In the genomic region with DNA sequence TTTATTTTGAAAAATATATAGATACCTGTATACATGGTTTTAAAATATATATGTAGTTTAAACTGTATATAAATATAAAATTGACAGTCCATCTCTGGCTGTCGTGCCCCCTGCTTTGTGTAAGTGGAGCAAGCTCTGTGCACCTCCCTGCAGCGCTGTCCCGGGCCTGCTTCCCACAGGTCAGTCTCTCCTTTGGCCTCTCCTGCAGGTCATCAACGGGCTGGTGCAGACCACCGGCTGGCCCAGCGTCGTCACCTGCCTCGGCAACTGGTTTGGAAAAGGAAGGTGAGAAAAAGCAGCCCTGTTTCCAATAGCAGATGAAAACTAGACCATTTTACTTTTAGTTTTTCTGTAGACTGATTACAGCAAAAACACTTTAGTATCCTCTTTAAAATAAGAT, we compare ENCODE assay signal across 29 cellular contexts. TPM values are rescaled to one million over a fixed set of nuclear protein-coding genes. Genes with fewer than 3 reads are reported as not detected.
"Had no signal": no experiment of that assay in that cellular context is flagged by ENCODE, and none has a peak within 500 bp of the region (broad histone marks: within the 10 kb centered on the region; RNA-seq: fewer than 3 reads in every experiment).

No MANE protein-coding gene starts in this region.

- H3K9me3 ChIP-seq: SJCRH30 had no signal

- H2AFZ ChIP-seq: PC-9 had no signal

- H3K27me3 ChIP-seq: SJCRH30 had no signal

- H3K27ac Mint-ChIP-seq: activated CD4-positive, alpha-beta T cell treated with anti-CD3 and anti-CD28 coated beads for 36 hours; activated CD4-positive, alpha-beta T cell treated with anti-CD3 and anti-CD28 coated beads, Interleukin-2, amount 10 ng/mL, durations not matched to agents 7 days and 5 days; activated CD8-positive, alpha-beta T cell treated with anti-CD3 and anti-CD28 coated beads, Interleukin-2, amount 10 ng/mL, durations not matched to agents 7 days and 5 days; activated naive CD4-positive, alpha-beta T cell treated with anti-CD3 and anti-CD28 coated beads, Interleukin-2, amount 10 ng/mL, durations not matched to agents 7 days and 5 days; activated naive CD8-positive, alpha-beta T cell; activated naive CD8-positive, alpha-beta T cell treated with anti-CD3 and anti-CD28 coated beads, Interleukin-2, amount 50 U/mL, for 24 hours; activated T-cell treated with anti-CD3 and anti-CD28 coated beads, Interleukin-2, amount 50 U/mL, for 24 hours; activated T-helper 2 cell treated with anti-CD3 and anti-CD28 coated beads, Interferon-gamma antibody, Interleukin-2, Interleukin-4, amounts not matched to agents 10 μg/mL and 5 μg/mL and 100 μg/mL, durations not matched to agents 14 hours and 24 hours and 36 hours; brain; T-helper 2 cell treated with Interferon-gamma antibody and Interleukin-4, amounts not matched to agents 5 μg/mL and 100 μg/mL, for 36 hours; WTC11 had no signal

- H3K27me3 Mint-ChIP-seq: activated CD4-positive, alpha-beta T cell treated with anti-CD3 and anti-CD28 coated beads for 36 hours; activated CD4-positive, alpha-beta T cell treated with anti-CD3 and anti-CD28 coated beads, Interleukin-2, amount 10 ng/mL, durations not matched to agents 7 days and 5 days; activated naive CD4-positive, alpha-beta T cell treated with anti-CD3 and anti-CD28 coated beads, Interleukin-2, amount 10 ng/mL, durations not matched to agents 7 days and 5 days; activated naive CD8-positive, alpha-beta T cell; activated naive CD8-positive, alpha-beta T cell treated with anti-CD3 and anti-CD28 coated beads, Interleukin-2, amount 50 U/mL, for 24 hours; activated T-cell treated with anti-CD3 and anti-CD28 coated beads, Interleukin-2, amount 50 U/mL, for 24 hours had no signal

- H3K4me1 ChIP-seq: SJCRH30 had no signal

- H3K4me2 ChIP-seq: PC-9 had no signal

- H3K36me3 ChIP-seq: SJCRH30 had no signal

- H3K4me3 Mint-ChIP-seq: activated CD4-positive, alpha-beta T cell treated with anti-CD3 and anti-CD28 coated beads for 36 hours; activated CD4-positive, alpha-beta T cell treated with anti-CD3 and anti-CD28 coated beads, Interleukin-2, amount 10 ng/mL, durations not matched to agents 7 days and 5 days; activated CD8-positive, alpha-beta T cell treated with anti-CD3 and anti-CD28 coated beads, Interleukin-2, amount 10 ng/mL, durations not matched to agents 7 days and 5 days; activated naive CD4-positive, alpha-beta T cell treated with anti-CD3 and anti-CD28 coated beads, Interleukin-2, amount 10 ng/mL, durations not matched to agents 7 days and 5 days; activated naive CD8-positive, alpha-beta T cell; activated naive CD8-positive, alpha-beta T cell treated with anti-CD3 and anti-CD28 coated beads, Interleukin-2, amount 50 U/mL, for 24 hours; activated T-cell treated with anti-CD3 and anti-CD28 coated beads, Interleukin-2, amount 50 U/mL, for 24 hours; brain; T-helper 2 cell treated with Interferon-gamma antibody and Interleukin-4, amounts not matched to agents 5 μg/mL and 100 μg/mL, for 36 hours; WTC11 had no signal

- ATAC-seq: activated CD4-positive, alpha-beta T cell treated with anti-CD3 and anti-CD28 coated beads for 36 hours; activated CD4-positive, CD25-positive, alpha-beta regulatory T cell treated with anti-CD3 and anti-CD28 coated beads, Interleukin-2, amount 50 U/mL, for 24 hours; activated CD8-positive, alpha-beta T cell treated with anti-CD3 and anti-CD28 coated beads, Interleukin-2, amount 10 ng/mL, durations not matched to agents 7 days and 5 days; activated naive CD8-positive, alpha-beta T cell treated with anti-CD3 and anti-CD28 coated beads, Interleukin-2, amount 50 U/mL, for 24 hours; WTC11 had no signal

- H3K9me3 Mint-ChIP-seq: activated CD4-positive, alpha-beta T cell treated with anti-CD3 and anti-CD28 coated beads, Interleukin-2, amount 10 ng/mL, durations not matched to agents 7 days and 5 days; activated naive CD4-positive, alpha-beta T cell treated with anti-CD3 and anti-CD28 coated beads, Interleukin-2, amount 10 ng/mL, durations not matched to agents 7 days and 5 days; activated naive CD8-positive, alpha-beta T cell treated with anti-CD3 and anti-CD28 coated beads, Interleukin-2, amount 50 U/mL, for 24 hours; activated T-cell treated with anti-CD3 and anti-CD28 coated beads, Interleukin-2, amount 50 U/mL, for 24 hours; activated T-helper 2 cell treated with anti-CD3 and anti-CD28 coated beads, Interferon-gamma antibody, Interleukin-2, Interleukin-4, amounts not matched to agents 10 μg/mL and 5 μg/mL and 100 μg/mL, durations not matched to agents 14 hours and 24 hours and 36 hours; brain; T-helper 2 cell treated with Interferon-gamma antibody and Interleukin-4, amounts not matched to agents 5 μg/mL and 100 μg/mL, for 36 hours; WTC11 had no signal

- DNase-seq: activated CD4-positive, alpha-beta T cell treated with anti-CD3 and anti-CD28 coated beads for 36 hours; activated CD4-positive, alpha-beta T cell treated with anti-CD3 and anti-CD28 coated beads, Interleukin-2, amount 10 ng/mL, durations not matched to agents 7 days and 5 days; activated CD4-positive, alpha-beta T cell treated with anti-CD3 and anti-CD28 coated beads, Interleukin-2, amount 50 U/mL, for 48 hours; activated CD8-positive, alpha-beta T cell treated with anti-CD3 and anti-CD28 coated beads, Interleukin-2, amount 10 ng/mL, durations not matched to agents 7 days and 5 days; activated gamma-delta T cell treated with Interleukin-2 at 50 U/mL for 16 hours; activated naive CD4-positive, alpha-beta T cell treated with anti-CD3 and anti-CD28 coated beads, Interleukin-2, amount 10 ng/mL, durations not matched to agents 7 days and 5 days; activated naive CD8-positive, alpha-beta T cell treated with anti-CD3 and anti-CD28 coated beads, Interleukin-2, amount 50 U/mL, for 24 hours; activated T-cell treated with anti-CD3 and anti-CD28 coated beads, Interleukin-2, amount 50 U/mL, for 24 hours; anterior cingulate cortex; caudate nucleus; NCI-H1092 treated with DMSO at 0.1 percent for 48 hours; NCI-H1417 treated with DMSO at 0.1 percent for 48 hours; NCI-H187 treated with DMSO at 0.1 percent for 48 hours; NCI-H2081; NCI-H345; NCI-H524 treated with DMSO at 0.1 percent for 48 hours; NK-92 treated with Interleukin-12 subunit alpha and Interleukin-12 subunit beta, amount 100 ng/mL, for 24 hours; PC-9; SHP77; SJCRH30 had no signal

- H3K27ac ChIP-seq: PC-9, SJCRH30, SK-N-MC had no signal

- H3K4me3 ChIP-seq: PC-9, SJCRH30, SK-N-MC had no signal

RNA-seq across cellular contexts. Expression of gene SLC37A1, which starts 28.5 kb away (rescaled TPM):
- total RNA-seq: SJCRH30 had no signal

RNA-seq across cellular contexts. Expression of gene RSPH1, which starts 46.2 kb away (rescaled TPM):
- total RNA-seq: activated CD4-positive, alpha-beta T cell treated with anti-CD3 and anti-CD28 coated beads, Interleukin-2, amount 10 ng/mL, durations not matched to agents 7 days and 5 days; activated CD8-positive, alpha-beta T cell treated with anti-CD3 and anti-CD28 coated beads, Interleukin-2, amount 10 ng/mL, durations not matched to agents 7 days and 5 days; activated T-helper 2 cell treated with anti-CD3 and anti-CD28 coated beads, Interferon-gamma antibody, Interleukin-2, Interleukin-4, amounts not matched to agents 10 μg/mL and 5 μg/mL and 100 μg/mL, durations not matched to agents 14 hours and 24 hours and 36 hours; M059J; SJCRH30; T-helper 1 cell treated with Interleukin-12 subunit alpha and Interleukin-12 subunit beta and Interleukin-4 antibody, amounts not matched to agents 30 ng/mL and 1 ng/mL, for 36 hours had no signal
